ENCODE assay signal across 15 cellular contexts in the genomic region with DNA sequence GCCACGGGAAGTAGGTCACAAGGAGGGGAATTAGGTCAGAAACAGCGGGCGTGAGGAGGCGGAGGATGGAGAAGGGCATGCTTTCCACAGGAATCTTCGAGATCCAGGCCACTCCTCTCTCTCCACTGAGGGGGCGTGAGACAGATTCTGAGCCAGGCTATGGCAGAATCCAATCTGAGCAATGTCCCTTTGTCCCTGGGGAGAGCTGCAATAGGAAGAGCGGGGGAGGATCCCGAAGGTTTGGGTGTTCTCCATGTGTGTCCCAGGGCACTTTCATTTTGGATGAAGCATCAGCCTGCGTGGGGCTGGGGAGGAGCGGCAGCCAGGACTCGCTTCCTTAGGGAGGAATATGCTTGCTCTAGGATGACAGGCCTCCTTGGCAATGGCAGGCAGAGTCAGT.
A peak's percentile ranks its signal among the peaks of the same experiment; 100 is the strongest.
DNase-seq lines count a peak whose midpoint lies in the region; ATAC-seq and TF ChIP-seq lines count a peak whose summit lies in the region.
"Had no signal": no experiment of that assay in that cellular context is flagged by ENCODE, and none has a peak within 500 bp of the region (broad histone marks: within the 10 kb centered on the region; RNA-seq: fewer than 3 reads in every experiment).

No MANE protein-coding gene starts in this region.

- ATAC-seq in GM23338, result peak; percentile 74
- no peak for ATAC-seq in HG03457 (IDR thresholded peaks at IDR 0.05; ENCODE audit: unreplicated experiment)
- ATAC-seq: activated CD4-positive, alpha-beta T cell treated with anti-CD3 and anti-CD28 coated beads for 36 hours; GM12878; stimulated activated naive CD8-positive, alpha-beta T cell treated with anti-CD3 and anti-CD28 coated beads, Interleukin-15, amount 100 ng/mL, for 72 hours had no signal

- H2AFZ ChIP-seq in GM23338, result peak overlapping the region; percentile 23; the same call in 1 of the 2 replicates

- no peak for TF ChIP-seq POLR2A in spleen (IDR thresholded peaks at IDR 0.05)

- H3K9me3 Mint-ChIP-seq in GM23338, result no peaks in the 10 kb centered on the region
- no peaks in the 10 kb centered on the region for H3K9me3 Mint-ChIP-seq in endodermal cell
- H3K9me3 Mint-ChIP-seq: activated naive CD4-positive, alpha-beta T cell treated with anti-CD3 and anti-CD28 coated beads, Interleukin-2, amount 50 U/mL, for 24 hours; stimulated activated naive CD8-positive, alpha-beta T cell treated with anti-CD3 and anti-CD28 coated beads, Interleukin-15, amount 100 ng/mL, for 72 hours had no signal

- H3K4me1 Mint-ChIP-seq in GM23338, result peaks cover 4% of the 10 kb centered on the region; the same call in 2 of the 3 replicates
- H3K4me1 Mint-ChIP-seq in endodermal cell, result peaks cover 2% of the 10 kb centered on the region
- H3K4me1 Mint-ChIP-seq: activated CD4-positive, alpha-beta T cell treated with anti-CD3 and anti-CD28 coated beads for 36 hours; activated naive CD4-positive, alpha-beta T cell treated with anti-CD3 and anti-CD28 coated beads, Interleukin-2, amount 50 U/mL, for 24 hours; stimulated activated naive CD8-positive, alpha-beta T cell treated with anti-CD3 and anti-CD28 coated beads, Interleukin-15, amount 100 ng/mL, for 72 hours had no signal

- no peaks in the 10 kb centered on the region for H3K4me1 ChIP-seq in GM23338 (ENCODE audit: insufficient read depth)
- H3K4me1 ChIP-seq in endodermal cell (ENCODE audit: control insufficient read depth, insufficient read depth, low read length), result no peaks in the 10 kb centered on the region
- peaks cover 0 to 22% (median 12%) of the 10 kb centered on the region in 4 donors for H3K4me1 ChIP-seq in liver (ENCODE audit: control insufficient read depth in 4 of 4, insufficient read depth in 4 of 4, low read length in 3 of 4)
- no peaks in the 10 kb centered on the region for H3K4me1 ChIP-seq in spleen

- H3K79me2 ChIP-seq in GM23338 (replicated peaks; ENCODE audit: insufficient read depth), result no peaks in the 10 kb centered on the region

- H3K4me3 ChIP-seq in GM23338 (no peak overlapping the region), endodermal cell (ENCODE audit: low read length) (no peak overlapping the region), liver (ENCODE audit: low read depth in 1 of 3, low read length in 3 of 3) (no peak overlapping the region), spleen (no peak overlapping the region)
- H3K4me3 ChIP-seq: GM12878 had no signal

- TF ChIP-seq RAD21 in liver (IDR thresholded peaks at IDR 0.05), result peak in 1 of 2 donors; percentile 25

- H3K36me3 ChIP-seq in GM23338 (ENCODE audit: insufficient read depth) (no peaks in the 10 kb centered on the region), endodermal cell (ENCODE audit: control insufficient read depth, insufficient read depth, low read length) (no peaks in the 10 kb centered on the region), liver (ENCODE audit: control insufficient read depth in 4 of 4, insufficient read depth in 3 of 4, low read depth in 1 of 4, low read length in 3 of 4) (no peaks in the 10 kb centered on the region), spleen (no peaks in the 10 kb centered on the region)

- WGBS in endodermal cell (ENCODE audit: insufficient coverage in 1 of 2, insufficient read length in 1 of 2), 2 experiments, result 89 to 90% methylated on average over 10 to 11 of the region's 11 CpGs
- WGBS in liver, result 88% methylated on average over 11 of the region's 11 CpGs
- WGBS in spleen, 5 donors, result 77 to 84% (median 80%) methylated on average over 9 to 11 of the region's 11 CpGs

- H3K36me3 Mint-ChIP-seq in GM23338 (ENCODE audit: low read depth) (no peaks in the 10 kb centered on the region), endodermal cell (ENCODE audit: low read depth) (no peaks in the 10 kb centered on the region)
- H3K36me3 Mint-ChIP-seq: activated naive CD4-positive, alpha-beta T cell treated with anti-CD3 and anti-CD28 coated beads, Interleukin-2, amount 50 U/mL, for 24 hours had no signal

- H3K27ac Mint-ChIP-seq in GM23338, result no peak overlapping the region
- no peak overlapping the region for H3K27ac Mint-ChIP-seq in endodermal cell
- H3K27ac Mint-ChIP-seq: activated CD4-positive, alpha-beta T cell treated with anti-CD3 and anti-CD28 coated beads for 36 hours; activated naive CD4-positive, alpha-beta T cell treated with anti-CD3 and anti-CD28 coated beads, Interleukin-2, amount 50 U/mL, for 24 hours; stimulated activated naive CD8-positive, alpha-beta T cell treated with anti-CD3 and anti-CD28 coated beads, Interleukin-15, amount 100 ng/mL, for 72 hours had no signal

- H3K9me3 ChIP-seq in endodermal cell (ENCODE audit: control insufficient read depth, low read length), result no peaks in the 10 kb centered on the region
- no peaks in the 10 kb centered on the region for H3K9me3 ChIP-seq in liver (ENCODE audit: control insufficient read depth in 4 of 4, low read length in 3 of 4)
- H3K9me3 ChIP-seq in spleen, result no peaks in the 10 kb centered on the region
- H3K9me3 ChIP-seq: Caco-2 had no signal

- H3K27ac ChIP-seq in GM23338 (ENCODE audit: low read depth) (no peak overlapping the region), endodermal cell (ENCODE audit: low read depth, low read length) (no peak overlapping the region), liver (ENCODE audit: low read depth in 1 of 2, low read length in 2 of 2) (no peak overlapping the region), spleen (peak overlapping the region in 3 of 8 donors; percentile 24 to 46 (median 36))

- no peaks in the 10 kb centered on the region for H3K9me2 ChIP-seq in GM23338 (ENCODE audit: insufficient read depth)

- no peak overlapping the region for H3K4me2 ChIP-seq in GM23338

- no peaks in the 10 kb centered on the region for H4K20me1 ChIP-seq in GM23338 (replicated peaks; ENCODE audit: insufficient read depth)

- no peaks in the 10 kb centered on the region for H3F3A ChIP-seq in GM23338 (replicated peaks; ENCODE audit: low read depth)

- no peak for TF ChIP-seq CTCF in GM23338 (conservative IDR thresholded peaks at IDR 0.05; ENCODE audit: low read depth in 2 of 2)
- no peak for TF ChIP-seq CTCF in endodermal cell (conservative IDR thresholded peaks at IDR 0.05)
- no peak for TF ChIP-seq CTCF in liver (IDR thresholded peaks at IDR 0.05; ENCODE audit: low read depth, low read length, missing input control)
- no peak for TF ChIP-seq CTCF in spleen (IDR thresholded peaks at IDR 0.05 in 8 of 11, conservative IDR thresholded peaks at IDR 0.05 in 3 of 11)

- DNase-seq in GM23338 (ENCODE audit: low spot score), result peak; percentile 25
- DNase-seq in endodermal cell, result peak; percentile 63
- peak; percentile 44 for DNase-seq in spleen
- DNase-seq in NCI-H345 treated with DMSO at 0.1 percent for 48 hours (lab: John Stamatoyannopoulos, UW; ENCODE audit: unreplicated experiment), result no peak
- DNase-seq in SW 1271 (lab: John Stamatoyannopoulos, UW), result no peak
- DNase-seq in activated T-cell treated with anti-CD3 and anti-CD28 coated beads, Interleukin-2, amount 50 U/mL, for 1 hour, result no peak
- DNase-seq: activated CD4-positive, alpha-beta T cell treated with anti-CD3 and anti-CD28 coated beads for 36 hours; Caco-2; NCI-H2171 treated with DMSO at 0.1 percent for 48 hours; stimulated activated CD4-positive, alpha-beta T cell treated with anti-CD3 and anti-CD28 coated beads, Interleukin-15, amount 100 ng/mL, for 24 hours; stimulated activated naive CD8-positive, alpha-beta T cell treated with anti-CD3 and anti-CD28 coated beads, Interleukin-15, amount 100 ng/mL, for 72 hours had no signal

- H3K9ac ChIP-seq in endodermal cell (ENCODE audit: extremely low read depth, low read length, poor library complexity, severe bottlenecking) (no peak overlapping the region), liver (ENCODE audit: low read depth in 1 of 2, low read length in 2 of 2) (no peak overlapping the region)

- intact Hi-C loops in spleen (cut with DNase I; ENCODE audit: low total_unique reads), result no loop called here

- H3K27me3 Mint-ChIP-seq in GM23338 (ENCODE audit: insufficient read depth, low read depth, poor library complexity) (no peaks in the 10 kb centered on the region), endodermal cell (ENCODE audit: insufficient read depth) (peaks cover 2% of the 10 kb centered on the region)

- H3K4me3 Mint-ChIP-seq in GM23338 (no peak overlapping the region), endodermal cell (no peak overlapping the region)
- H3K4me3 Mint-ChIP-seq: activated CD4-positive, alpha-beta T cell treated with anti-CD3 and anti-CD28 coated beads for 36 hours; activated naive CD4-positive, alpha-beta T cell treated with anti-CD3 and anti-CD28 coated beads, Interleukin-2, amount 50 U/mL, for 24 hours; stimulated activated naive CD8-positive, alpha-beta T cell treated with anti-CD3 and anti-CD28 coated beads, Interleukin-15, amount 100 ng/mL, for 72 hours had no signal

- H3K27me3 ChIP-seq in GM23338 (ENCODE audit: insufficient read depth) (no peaks in the 10 kb centered on the region), endodermal cell (ENCODE audit: control insufficient read depth, insufficient read depth, low read length, poor library complexity, severe bottlenecking) (no peaks in the 10 kb centered on the region), liver (ENCODE audit: control insufficient read depth in 4 of 4, insufficient read depth in 4 of 4, low read length in 3 of 4) (no peaks in the 10 kb centered on the region), spleen (replicated peaks in 1 of 7) (peaks cover 0 to 11% (median 0%) of the 10 kb centered on the region in 7 donors)

TF ChIP-seq in GM23338, 12 proteins besides CTCF, POLR2A, EP300 and RAD21:
- TF ChIP-seq, protein P1, sequence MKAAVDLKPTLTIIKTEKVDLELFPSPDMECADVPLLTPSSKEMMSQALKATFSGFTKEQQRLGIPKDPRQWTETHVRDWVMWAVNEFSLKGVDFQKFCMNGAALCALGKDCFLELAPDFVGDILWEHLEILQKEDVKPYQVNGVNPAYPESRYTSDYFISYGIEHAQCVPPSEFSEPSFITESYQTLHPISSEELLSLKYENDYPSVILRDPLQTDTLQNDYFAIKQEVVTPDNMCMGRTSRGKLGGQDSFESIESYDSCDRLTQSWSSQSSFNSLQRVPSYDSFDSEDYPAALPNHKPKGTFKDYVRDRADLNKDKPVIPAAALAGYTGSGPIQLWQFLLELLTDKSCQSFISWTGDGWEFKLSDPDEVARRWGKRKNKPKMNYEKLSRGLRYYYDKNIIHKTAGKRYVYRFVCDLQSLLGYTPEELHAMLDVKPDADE (IDR thresholded peaks at IDR 0.05), result no peak

TF ChIP-seq in liver, 16 proteins besides CTCF, POLR2A, EP300 and RAD21:
- TF ChIP-seq EGR1 (IDR thresholded peaks at IDR 0.05; ENCODE audit: low read depth in 2 of 2), result no peak
- TF ChIP-seq FOXA2 (IDR thresholded peaks at IDR 0.05), result no peak
- peak; percentile 26 for TF ChIP-seq SP1 (IDR thresholded peaks at IDR 0.05)
- TF ChIP-seq HNF4G (IDR thresholded peaks at IDR 0.05), result no peak

Comparison
In these comparisons a context has a peak if more than half of its experiments do, and no peak if none do; other contexts are left out.
1. DNase-seq: peak in GM23338 (single experiment), endodermal cell (single experiment) and spleen (single experiment); none in NCI-H345 treated with DMSO at 0.1 percent for 48 hours (single experiment), SW 1271 (0 of 2) and activated T-cell treated with anti-CD3 and anti-CD28 coated beads, Interleukin-2, amount 50 U/mL, for 1 hour (single experiment).